In the genomic region with DNA sequence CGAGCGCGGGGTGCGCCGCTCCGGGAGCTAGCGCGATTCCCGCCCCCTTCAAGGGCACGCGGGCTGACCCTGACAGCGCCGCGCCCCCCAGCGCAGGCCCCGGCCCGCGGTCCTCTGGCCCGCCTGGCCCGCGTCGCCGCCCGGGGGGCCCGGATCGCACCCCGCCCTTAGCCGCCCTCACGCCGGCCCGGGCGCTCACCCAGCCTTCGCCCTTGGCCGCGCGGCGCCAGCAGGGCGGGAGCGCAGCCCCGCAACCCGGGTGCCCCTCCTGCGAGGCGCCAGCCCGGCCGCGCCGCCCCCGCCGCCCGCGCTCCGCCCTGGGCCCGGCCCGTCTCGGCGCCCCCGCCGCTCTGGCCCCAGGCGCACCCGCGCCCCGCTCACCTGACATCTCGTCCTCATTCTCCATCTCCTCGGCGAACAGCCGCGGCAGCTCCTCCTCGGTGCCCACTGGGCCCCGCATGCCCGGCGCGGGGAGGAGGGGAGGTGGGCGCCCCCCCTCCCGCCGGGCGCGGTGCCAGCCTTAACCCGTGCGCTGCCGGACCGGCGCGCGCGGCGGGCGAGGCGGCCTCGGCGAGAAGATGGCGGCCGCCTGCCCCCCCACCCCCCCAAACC, we compare ENCODE assay signal across 1 cellular context.
A peak's percentile ranks its signal among the peaks of the same experiment; 100 is the strongest.
TF ChIP-seq lines count a peak whose summit lies in the region.

No MANE protein-coding gene starts in this region.

TF ChIP-seq in H1, 55 proteins besides CTCF, POLR2A, EP300 and RAD21:
- TF ChIP-seq EGR1 (IDR thresholded peaks at IDR 0.05; ENCODE audit: borderline replicate concordance, low read depth, low read length) (no peak), GABPA (IDR thresholded peaks at IDR 0.05; ENCODE audit: borderline replicate concordance, insufficient read depth, low read length) (peak; percentile 17; the same call in 1 of the 2 replicates), KDM4A (IDR thresholded peaks at IDR 0.05; ENCODE audit: low read depth, low read length, severe bottlenecking) (peak; percentile 14)
